Comparison of ENCODE assay signal across 25 cellular contexts in genomic region chr6:117518870-117519269, GRCh38.
"Had no signal": no experiment of that assay in that cellular context is flagged by ENCODE, and none has a peak within 500 bp of the region (broad histone marks: within the 10 kb centered on the region; RNA-seq: fewer than 3 reads in every experiment).

No MANE protein-coding gene starts in this region.

- H3K4me1 ChIP-seq: esophagus squamous epithelium, lower lobe of right lung had no signal

- H3K27ac ChIP-seq: epithelial cell of prostate, esophagus squamous epithelium, gastrocnemius medialis, heart right ventricle, left lung, lower lobe of right lung had no signal

- ATAC-seq: effector memory CD8-positive, alpha-beta T cell; esophagus mucosa; gastrocnemius medialis; heart right ventricle; left cardiac atrium; left lung; left ventricle myocardium superior; lower lobe of right lung; mucosa of descending colon; naive thymus-derived CD8-positive, alpha-beta T cell had no signal

- H3K9me3 Mint-ChIP-seq: dendritic cell treated with granulocyte-macrophage colony-stimulating factor and Interleukin-4, amounts not matched to agents 40 ng/mL and 50 ng/mL, for 4 days; effector memory CD8-positive, alpha-beta T cell; mesothelial cell of epicardium; naive B cell; naive thymus-derived CD8-positive, alpha-beta T cell had no signal

- H3K4me3 ChIP-seq: esophagus squamous epithelium, gastrocnemius medialis, heart right ventricle, left lung, lower lobe of right lung, mucosa of descending colon had no signal

- H3K4me1 Mint-ChIP-seq: endodermal cell, naive B cell had no signal

- H3K9me3 ChIP-seq: esophagus squamous epithelium, gastrocnemius medialis, heart right ventricle, left lung, lower lobe of right lung, mucosa of descending colon had no signal

- H3K4me3 Mint-ChIP-seq: dendritic cell treated with granulocyte-macrophage colony-stimulating factor and Interleukin-4, amounts not matched to agents 40 ng/mL and 50 ng/mL, for 4 days; effector memory CD8-positive, alpha-beta T cell; endodermal cell; mesothelial cell of epicardium; naive B cell; naive thymus-derived CD8-positive, alpha-beta T cell had no signal

- DNase-seq: cortex of kidney; effector CD8-positive, alpha-beta T cell; effector memory CD8-positive, alpha-beta T cell; endodermal cell; erythroblast; esophagus squamous epithelium; foreskin fibroblast; foreskin melanocyte; gastrocnemius medialis; glutamatergic neuron; head of caudate nucleus; heart right ventricle; hippocampal formation; left cardiac atrium; left lung; left ventricle myocardium superior; lower lobe of right lung; mesenchymal stem cell; mucosa of descending colon; naive B cell; naive thymus-derived CD8-positive, alpha-beta T cell had no signal

- H3K27me3 Mint-ChIP-seq: dendritic cell treated with granulocyte-macrophage colony-stimulating factor and Interleukin-4, amounts not matched to agents 40 ng/mL and 50 ng/mL, for 4 days had no signal

- H3K36me3 ChIP-seq: lower lobe of right lung had no signal

- H3K27ac Mint-ChIP-seq: dendritic cell treated with granulocyte-macrophage colony-stimulating factor and Interleukin-4, amounts not matched to agents 40 ng/mL and 50 ng/mL, for 4 days; effector memory CD8-positive, alpha-beta T cell; endodermal cell; mesothelial cell of epicardium; naive B cell; naive thymus-derived CD8-positive, alpha-beta T cell had no signal

- H3K27me3 ChIP-seq: esophagus squamous epithelium, gastrocnemius medialis, heart right ventricle, left lung had no signal

- H3K36me3 Mint-ChIP-seq: naive B cell; naive thymus-derived CD8-positive, alpha-beta T cell had no signal
